8 cellular contexts compared by ENCODE assay signal in genomic region chr20:41011551-41012067, GRCh38. TPM values are rescaled to one million over a fixed set of nuclear protein-coding genes. Genes with fewer than 3 reads are reported as not detected.
DNase-seq lines count a peak whose midpoint lies in the region; ATAC-seq lines count a peak whose summit lies in the region.

No MANE protein-coding gene starts in this region.

- ATAC-seq in GM19324 (IDR thresholded peaks at IDR 0.05; ENCODE audit: low FRiP score, unreplicated experiment) (peak; percentile 92), HG03108 (IDR thresholded peaks at IDR 0.05; ENCODE audit: unreplicated experiment) (peak; percentile 90), T-cell (replicated peaks in 1 of 4) (peak in 3 of 4 experiments; percentile 11 to 60 (median 41))

- peak overlapping the region in 7 of 11 experiments; percentile 30 to 67 (median 59); a peak in 14 of 22 replicates for H3K27ac ChIP-seq in BLaER1 treated with 17β-estradiol and CSF1 and Interleukin-3, amounts not matched to agents 10 nM and 100 nM
- H3K27ac ChIP-seq in GM23248: no peak overlapping the region

- peaks cover 58 to 71% (median 65%) of the 10 kb centered on the region in 10 experiments for H3K4me1 ChIP-seq in BLaER1 treated with 17β-estradiol and CSF1 and Interleukin-3, amounts not matched to agents 10 nM and 100 nM
- H3K4me1 ChIP-seq in GM23248 (ENCODE audit: insufficient read depth): peaks cover 16% of the 10 kb centered on the region

- peaks cover 24 to 30% (median 30%) of the 10 kb centered on the region in 3 donors for H3K4me1 Mint-ChIP-seq in T-cell

- H3K9me3 ChIP-seq in BLaER1 treated with 17β-estradiol and CSF1 and Interleukin-3, amounts not matched to agents 10 nM and 100 nM (replicated peaks in 1 of 11): peaks cover 5 to 15% (median 11%) of the 10 kb centered on the region in 11 experiments; a peak in 21 of 22 replicates
- no peaks in the 10 kb centered on the region for H3K9me3 ChIP-seq in GM23248 (ENCODE audit: low read depth)

- H4K20me1 ChIP-seq in BLaER1 treated with 17β-estradiol and CSF1 and Interleukin-3, amounts not matched to agents 10 nM and 100 nM: no peaks in the 10 kb centered on the region
- no peaks in the 10 kb centered on the region for H4K20me1 ChIP-seq in GM23248 (ENCODE audit: insufficient read depth)

- no peak overlapping the region for H3K27ac Mint-ChIP-seq in T-cell

- POLR2A ChIA-PET in T-cell (lab: Charles Lee): no interaction called here

- H3K4me2 ChIP-seq in BLaER1 treated with 17β-estradiol and CSF1 and Interleukin-3, amounts not matched to agents 10 nM and 100 nM: peak overlapping the region; percentile 64 to 95 (median 78)
- H3K4me2 ChIP-seq in GM23248 (ENCODE audit: unreplicated experiment): no peak overlapping the region

- in situ Hi-C loops in GM23248 (cut with MboI): no loop called here

- peak overlapping the region in 4 of 11 experiments; percentile 18 to 41 (median 37); a peak in 6 of 22 replicates for H3K9ac ChIP-seq in BLaER1 treated with 17β-estradiol and CSF1 and Interleukin-3, amounts not matched to agents 10 nM and 100 nM
- no peak overlapping the region for H3K9ac ChIP-seq in GM23248

- H3K79me2 ChIP-seq in GM23248 (ENCODE audit: insufficient read depth): no peaks in the 10 kb centered on the region

- DNase-seq in T-cell (peak in 1 of 34 experiments; percentile 31), GM23248 (no peak), NCI-H1930 (lab: John Stamatoyannopoulos, UW) (no peak), mesenteric fat pad (ENCODE audit: low spot score) (no peak), NCI-H1436 (lab: John Stamatoyannopoulos, UW) (no peak)

- H3K27me3 Mint-ChIP-seq in T-cell: no peaks in the 10 kb centered on the region

- H3K4me3 ChIP-seq in BLaER1 treated with 17β-estradiol and CSF1 and Interleukin-3, amounts not matched to agents 10 nM and 100 nM: no peak overlapping the region
- no peak overlapping the region for H3K4me3 ChIP-seq in GM23248

- H3K36me3 ChIP-seq in BLaER1 treated with 17β-estradiol and CSF1 and Interleukin-3, amounts not matched to agents 10 nM and 100 nM: peaks cover 0 to 8% (median 0%) of the 10 kb centered on the region in 11 experiments; a peak in 4 of 22 replicates
- H3K36me3 ChIP-seq in GM23248 (ENCODE audit: low read depth): no peaks in the 10 kb centered on the region

- WGBS in GM23248 (ENCODE audit: low coverage in 1 of 2, low lambda C conversion rate in 2 of 2, missing lambda C conversion rate in 2 of 2), 2 experiments: 85 to 92% methylated on average over 5 of the region's 5 CpGs

- H3F3A ChIP-seq in GM23248 (ENCODE audit: insufficient read depth): no peaks in the 10 kb centered on the region

- CTCF ChIA-PET in T-cell (lab: Charles Lee): interaction anchor here in 1 of 2 donors (0.9 to 1.3 kb wide), 2 partner anchors 19 to 21 kb away, joined by 3 to 4 read pairs; no protein-coding TSS in a partner anchor

- no peaks in the 10 kb centered on the region for H3K36me3 Mint-ChIP-seq in T-cell

- no peak overlapping the region for H2AFZ ChIP-seq in GM23248

- peak overlapping the region in 1 of 3 donors; percentile 14 for H3K4me3 Mint-ChIP-seq in T-cell

- H3K9me2 ChIP-seq in GM23248 (ENCODE audit: insufficient read depth): no peaks in the 10 kb centered on the region

- H3K9me3 Mint-ChIP-seq in T-cell: no peaks in the 10 kb centered on the region

- H3K27me3 ChIP-seq in BLaER1 treated with 17β-estradiol and CSF1 and Interleukin-3, amounts not matched to agents 10 nM and 100 nM: no peaks in the 10 kb centered on the region
- no peaks in the 10 kb centered on the region for H3K27me3 ChIP-seq in GM23248 (replicated peaks; ENCODE audit: insufficient read depth)

RNA-seq across cellular contexts. Expression of gene TOP1, which starts 17.0 kb away (rescaled TPM):
- 10 to 100 TPM; 30.2 to 41.2 (median 38.1) TPM for total RNA-seq in T-cell
- total RNA-seq in GM23248 (2014; rRNA removed; shearing (Covaris generic)): 7.2 and 9.0 TPM in 2 replicates
- polyA plus RNA-seq in GM23248 (2016; fragmentation: Nextera tagmentation; extraction: Ambion mirVana): 17.9 and 18.2 TPM in 2 replicates
- 42.4 TPM for total RNA-seq in mesenteric fat pad

Comparison
In these comparisons a context has a peak if more than half of its experiments do, and no peak if none do; other contexts are left out.
1. ATAC-seq: peak in every context shown above with its lines; median percentile 92 in GM19324; 90 in HG03108; 41 in T-cell.